ENCODE assay signal across 11 cellular contexts in genomic region chr16:78970650-78971049, GRCh38.
"Had no signal": no experiment of that assay in that cellular context is flagged by ENCODE, and none has a peak within 500 bp of the region (broad histone marks: within the 10 kb centered on the region; RNA-seq: fewer than 3 reads in every experiment).

No MANE protein-coding gene starts in this region.

- H3K4me1 ChIP-seq: HAP-1 had no signal

- DNase-seq: GM23248, GOT3, H7, H9, HCEC 1CT, HFFc6 had no signal

- ATAC-seq: GM23338, HCT116 had no signal

- FAIRE-seq: H1, H54 had no signal

- H3K4me3 ChIP-seq: GM23248, GM23338, HAP-1 had no signal

- H3K27ac Mint-ChIP-seq: GM23338, H9, HFFc6 had no signal

- H3K9me3 ChIP-seq: HAP-1 had no signal

- H3K27ac ChIP-seq: GM23248 had no signal

- H2AFZ ChIP-seq: GM23248, GM23338 had no signal

- H3K9ac ChIP-seq: GM23248 had no signal

- H3K36me3 ChIP-seq: HAP-1 had no signal

- H3K4me2 ChIP-seq: GM23338 had no signal

- H3K4me3 Mint-ChIP-seq: GM23338, H9, HFFc6 had no signal
